ENCODE assay signal across 16 cellular contexts in the genomic region with DNA sequence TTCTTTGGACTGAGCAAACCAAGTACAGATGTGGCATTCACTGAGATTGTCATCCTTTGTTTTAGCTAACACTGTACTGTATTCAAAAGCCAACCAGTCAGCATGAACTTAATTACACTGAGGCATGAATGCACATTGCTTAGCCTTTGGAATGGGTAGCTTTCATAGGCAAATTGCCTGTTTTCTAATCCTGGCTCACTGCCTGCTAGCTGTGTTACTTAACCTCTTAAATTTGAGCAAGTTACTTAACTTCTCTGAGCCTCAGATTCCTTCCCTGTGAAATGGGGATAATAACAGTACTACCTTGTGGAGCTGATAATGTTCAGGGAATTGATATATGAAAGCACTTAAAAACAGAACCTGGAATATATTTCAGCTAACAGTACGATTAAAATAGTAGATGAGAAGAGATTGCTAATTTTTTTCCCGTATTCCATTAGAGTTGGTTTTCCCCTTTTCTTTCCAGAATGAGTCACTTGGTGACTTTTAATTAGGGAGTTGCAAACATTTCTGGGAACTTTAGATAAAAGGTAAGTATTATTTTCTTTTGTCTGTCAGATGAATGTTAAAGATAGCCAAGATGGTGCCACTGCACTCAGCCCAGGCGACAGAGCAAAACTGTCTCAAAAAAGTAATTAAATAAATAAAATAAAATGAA. TPM values are rescaled to one million over a fixed set of nuclear protein-coding genes. Genes with fewer than 3 reads are reported as not detected.
DNase-seq lines count a peak whose midpoint lies in the region; ATAC-seq and TF ChIP-seq lines count a peak whose summit lies in the region.
"Had no signal": no experiment of that assay in that cellular context is flagged by ENCODE, and none has a peak within 500 bp of the region (broad histone marks: within the 10 kb centered on the region; RNA-seq: fewer than 3 reads in every experiment).

No MANE protein-coding gene starts in this region.

- H3K4me3 Mint-ChIP-seq in neural progenitor cell = no peak overlapping the region
- H3K4me3 Mint-ChIP-seq: activated naive CD8-positive, alpha-beta T cell; CD4-positive, alpha-beta memory T cell had no signal

- H3K27ac ChIP-seq in neural progenitor cell (peak overlapping the region; percentile 22), left lung (no peak overlapping the region)
- H3K27ac ChIP-seq: coronary artery, prostate gland, uterus had no signal

- H3K9me3 ChIP-seq in neural progenitor cell (ENCODE audit: low read depth) (no peaks in the 10 kb centered on the region), left lung (no peaks in the 10 kb centered on the region)
- H3K9me3 ChIP-seq: prostate gland, uterus had no signal

- no peak overlapping the region for H3K27ac Mint-ChIP-seq in neural progenitor cell
- H3K27ac Mint-ChIP-seq: activated naive CD8-positive, alpha-beta T cell; CD4-positive, alpha-beta memory T cell had no signal

- POLR2A ChIA-PET in BJ (lab: Charles Lee) = no interaction called here

- H3K4me1 Mint-ChIP-seq in neural progenitor cell = no peaks in the 10 kb centered on the region
- H3K4me1 Mint-ChIP-seq: CD4-positive, alpha-beta memory T cell had no signal

- no peaks in the 10 kb centered on the region for H3K36me3 Mint-ChIP-seq in neural progenitor cell
- H3K36me3 Mint-ChIP-seq: activated naive CD8-positive, alpha-beta T cell; CD4-positive, alpha-beta memory T cell had no signal

- no peak for TF ChIP-seq CTCF in BJ (IDR thresholded peaks at IDR 0.05; ENCODE audit: insufficient read depth, low read depth, low read length)
- TF ChIP-seq CTCF in epithelial cell of proximal tubule (conservative IDR thresholded peaks at IDR 0.05; ENCODE audit: low read depth, low read length) = no peak
- no peak for TF ChIP-seq CTCF in neural progenitor cell (IDR thresholded peaks at IDR 0.05)
- no peak for TF ChIP-seq CTCF in left lung (IDR thresholded peaks at IDR 0.05)

- intact Hi-C loops in left lung (cut with DNase I) = no loop called here

- H3F3A ChIP-seq in neural progenitor cell (ENCODE audit: low read depth) = peaks cover 25% of the 10 kb centered on the region

- ATAC-seq in left lung = no peak

- H3K4me3 ChIP-seq in BJ (ENCODE audit: low read depth, low read length) = no peak overlapping the region
- H3K4me3 ChIP-seq in epithelial cell of proximal tubule (ENCODE audit: low read depth, low read length) = no peak overlapping the region
- no peak overlapping the region for H3K4me3 ChIP-seq in neural progenitor cell
- H3K4me3 ChIP-seq in left lung = no peak overlapping the region
- H3K4me3 ChIP-seq: coronary artery, prostate gland, uterus had no signal

- no peaks in the 10 kb centered on the region for H3K27me3 Mint-ChIP-seq in neural progenitor cell (ENCODE audit: insufficient read depth, low read depth)
- H3K27me3 Mint-ChIP-seq: activated naive CD8-positive, alpha-beta T cell had no signal

- no peaks in the 10 kb centered on the region for H3K36me3 ChIP-seq in BJ (ENCODE audit: control insufficient read depth, insufficient read depth, low read length)
- H3K36me3 ChIP-seq in neural progenitor cell = no peaks in the 10 kb centered on the region
- no peaks in the 10 kb centered on the region for H3K36me3 ChIP-seq in left lung
- H3K36me3 ChIP-seq: prostate gland, uterus had no signal

- no peak overlapping the region for H2AFZ ChIP-seq in neural progenitor cell (replicated peaks)

- peaks cover 3% of the 10 kb centered on the region for H3K9me3 Mint-ChIP-seq in neural progenitor cell

- no peaks in the 10 kb centered on the region for H3K79me2 ChIP-seq in neural progenitor cell (ENCODE audit: low read depth)

- peaks cover 12% of the 10 kb centered on the region for H3K4me1 ChIP-seq in neural progenitor cell
- H3K4me1 ChIP-seq in left lung = no peaks in the 10 kb centered on the region
- H3K4me1 ChIP-seq: prostate gland, uterus had no signal

- no peak overlapping the region for H3K4me2 ChIP-seq in neural progenitor cell

- H3K27me3 ChIP-seq in BJ (ENCODE audit: control insufficient read depth, insufficient read depth, low read length) = no peaks in the 10 kb centered on the region
- no peaks in the 10 kb centered on the region for H3K27me3 ChIP-seq in neural progenitor cell
- H3K27me3 ChIP-seq in left lung = no peaks in the 10 kb centered on the region
- H3K27me3 ChIP-seq: uterus had no signal

- CTCF ChIA-PET in BJ (lab: Yijun Ruan, JAX) = no interaction called here

- no peak overlapping the region for H3K9ac ChIP-seq in neural progenitor cell

- DNase-seq in BJ (ENCODE audit: low read depth) = peak; percentile 19
- peak; percentile 53 for DNase-seq in M059J (ENCODE audit: low read depth)
- DNase-seq in epithelial cell of proximal tubule (ENCODE audit: low read depth) = peak; percentile 47
- peak; percentile 55 for DNase-seq in neural progenitor cell (ENCODE audit: low spot score)
- no peak for DNase-seq in GDM1 (lab: John Stamatoyannopoulos, UW)
- no peak for DNase-seq in left lung
- no peak for DNase-seq in HT-29 (ENCODE audit: low spot score)
- no peak for DNase-seq in SIG-M5 (lab: John Stamatoyannopoulos, UW)
- DNase-seq: activated CD8-positive, alpha-beta memory T cell treated with anti-CD3 and anti-CD28 coated beads, Interleukin-2, amount 50 U/mL, for 4 hours; CD4-positive, alpha-beta memory T cell; NCI-H1105 treated with DMSO at 0.1 percent for 48 hours; stimulated activated CD4-positive, alpha-beta T cell treated with anti-CD3 and anti-CD28 coated beads, Interleukin-2, amount 100 ng/mL, for 24 hours; uterus had no signal

- H4K20me1 ChIP-seq in neural progenitor cell (ENCODE audit: low read depth) = no peaks in the 10 kb centered on the region

RNA-seq across cellular contexts. Expression of a gene that starts 43.9 kb away (rescaled TPM):
- polyA plus RNA-seq in BJ (2011; rRNA removed) = 20.7 and 37.4 TPM in 2 replicates
- 80.3 and 80.8 TPM in 2 replicates for polyA minus RNA-seq in BJ (2011; rRNA and poly(A)+ RNA removed)
- total RNA-seq in M059J (2014; rRNA removed; shearing (Covaris generic)) = 54.3 and 60.2 TPM in 2 replicates
- 21.5 and 34.2 TPM in 2 replicates for total RNA-seq in epithelial cell of proximal tubule
- 79.3 and 126 TPM in 2 replicates for total RNA-seq in neural progenitor cell (ENCODE audit: low replicate concordance)
- total RNA-seq in left lung = 100 to 1,000 TPM in 1 of 2 donors, 10 to 100 TPM in 1; 80.3 to 182 TPM
- total RNA-seq in HT-29 (2014; rRNA removed; shearing (Covaris generic)) = 32.0 and 33.2 TPM in 2 replicates

Comparison
In these comparisons a context has a peak if more than half of its experiments do, and no peak if none do; other contexts are left out.
1. DNase-seq: peak in BJ (single experiment), M059J (single experiment), epithelial cell of proximal tubule (single experiment) and neural progenitor cell (single experiment); none in GDM1 (single experiment), left lung (0 of 2), HT-29 (single experiment) and SIG-M5 (single experiment).